In genomic region chr9:124390812-124391658, GRCh38 we compare ENCODE assay signal across 1 cellular context.
TF ChIP-seq lines count a peak whose summit lies in the region.

No MANE protein-coding gene starts in this region.

TF ChIP-seq in HepG2, 621 proteins besides CTCF, POLR2A, EP300 and RAD21 (continued from another document and continues in another):
- peak; percentile 59; the same call in 1 of the 2 replicates for TF ChIP-seq ARID4A (CRISPR knock-in tag; IDR thresholded peaks at IDR 0.05; ENCODE audit: borderline replicate concordance)
- no peak for TF ChIP-seq PHF5A (CRISPR knock-in tag; IDR thresholded peaks at IDR 0.05; ENCODE audit: low read depth, unreplicated experiment)
- peak; percentile 41; the same call in 1 of the 2 replicates for TF ChIP-seq ZNF609 (CRISPR knock-in tag; IDR thresholded peaks at IDR 0.05; ENCODE audit: borderline replicate concordance)
- no peak for TF ChIP-seq SMC3 (IDR thresholded peaks at IDR 0.05; ENCODE audit: low read length)
- no peak for TF ChIP-seq ATF3 (CRISPR knock-in tag; IDR thresholded peaks at IDR 0.05)
- TF ChIP-seq KLF12 (CRISPR knock-in tag; IDR thresholded peaks at IDR 0.05; ENCODE audit: borderline replicate concordance): no peak
- peak; percentile 57 for TF ChIP-seq ZMYM4 (CRISPR knock-in tag; IDR thresholded peaks at IDR 0.05)
- no peak for TF ChIP-seq ZNF740 (CRISPR knock-in tag; IDR thresholded peaks at IDR 0.05)
- no peak for TF ChIP-seq RELA (CRISPR knock-in tag; IDR thresholded peaks at IDR 0.05)
- TF ChIP-seq PHB2 (IDR thresholded peaks at IDR 0.05; ENCODE audit: partially characterized antibody): no peak
- peak; percentile 90 for TF ChIP-seq FOSL2 (CRISPR knock-in tag; IDR thresholded peaks at IDR 0.05)
- peak; percentile 63; the same call in 1 of the 2 replicates for TF ChIP-seq ZNF331 (CRISPR knock-in tag; IDR thresholded peaks at IDR 0.05)
- peak; percentile 70 to 77; a peak in 3 of 4 replicates for TF ChIP-seq NR2F1 (CRISPR knock-in tag; IDR thresholded peaks at IDR 0.05)
- no peak for TF ChIP-seq ZNF407 (CRISPR knock-in tag; IDR thresholded peaks at IDR 0.05; ENCODE audit: not compliant biosample characterization)
- no peak for TF ChIP-seq POLR2AphosphoS5 (IDR thresholded peaks at IDR 0.05; ENCODE audit: low read depth, low read length)
- 0 out of 2 replicates have a peak, but pooled peaks have one; percentile 57 for TF ChIP-seq ZNF205 (CRISPR knock-in tag; IDR thresholded peaks at IDR 0.05)
- peak; percentile 71 for TF ChIP-seq SOX5 (CRISPR knock-in tag; IDR thresholded peaks at IDR 0.05; ENCODE audit: borderline replicate concordance)
- 0 out of 2 replicates have a peak, but pooled peaks have one; percentile 37 for TF ChIP-seq ZNF414 (CRISPR knock-in tag; IDR thresholded peaks at IDR 0.05)
- TF ChIP-seq MED13 (CRISPR knock-in tag; IDR thresholded peaks at IDR 0.05): no peak
- TF ChIP-seq TOE1 (CRISPR knock-in tag; IDR thresholded peaks at IDR 0.05): no peak
- TF ChIP-seq ZFP82 (CRISPR knock-in tag; IDR thresholded peaks at IDR 0.05; ENCODE audit: borderline replicate concordance): no peak
- TF ChIP-seq ZHX1 (CRISPR knock-in tag; IDR thresholded peaks at IDR 0.05; ENCODE audit: low read depth): no peak
- peak; percentile 46; the same call in 1 of the 2 replicates for TF ChIP-seq TBX2 (CRISPR knock-in tag; IDR thresholded peaks at IDR 0.05; ENCODE audit: borderline replicate concordance)
- 0 out of 2 replicates have a peak, but pooled peaks have one; percentile 19 for TF ChIP-seq CHD4 (IDR thresholded peaks at IDR 0.05; ENCODE audit: borderline replicate concordance, low read length)
- TF ChIP-seq MTF1 (CRISPR knock-in tag; IDR thresholded peaks at IDR 0.05): peak; percentile 98
- TF ChIP-seq PITX1 (CRISPR knock-in tag; IDR thresholded peaks at IDR 0.05): peak; percentile 71; the same call in 1 of the 2 replicates
- TF ChIP-seq MLXIP (CRISPR knock-in tag; IDR thresholded peaks at IDR 0.05; ENCODE audit: borderline replicate concordance): no peak
- no peak for TF ChIP-seq ZNF263 (CRISPR knock-in tag; IDR thresholded peaks at IDR 0.05)
